1 cellular context compared by ENCODE assay signal in genomic region chr20:23606652-23607049, GRCh38.
TF ChIP-seq lines count a peak whose summit lies in the region.

No MANE protein-coding gene starts in this region.

TF ChIP-seq in SK-N-SH treated with all-trans-retinoic acid at 6 μM for 48 hours, 23 proteins besides CTCF, POLR2A, EP300 and RAD21 (continued from another document):
- TF ChIP-seq TSHZ2 (CRISPR knock-in tag; IDR thresholded peaks at IDR 0.05) (no peak), ARNTL (CRISPR knock-in tag; IDR thresholded peaks at IDR 0.05; ENCODE audit: borderline replicate concordance, low read depth) (no peak)
